17 cellular contexts compared by ENCODE assay signal in the genomic region with DNA sequence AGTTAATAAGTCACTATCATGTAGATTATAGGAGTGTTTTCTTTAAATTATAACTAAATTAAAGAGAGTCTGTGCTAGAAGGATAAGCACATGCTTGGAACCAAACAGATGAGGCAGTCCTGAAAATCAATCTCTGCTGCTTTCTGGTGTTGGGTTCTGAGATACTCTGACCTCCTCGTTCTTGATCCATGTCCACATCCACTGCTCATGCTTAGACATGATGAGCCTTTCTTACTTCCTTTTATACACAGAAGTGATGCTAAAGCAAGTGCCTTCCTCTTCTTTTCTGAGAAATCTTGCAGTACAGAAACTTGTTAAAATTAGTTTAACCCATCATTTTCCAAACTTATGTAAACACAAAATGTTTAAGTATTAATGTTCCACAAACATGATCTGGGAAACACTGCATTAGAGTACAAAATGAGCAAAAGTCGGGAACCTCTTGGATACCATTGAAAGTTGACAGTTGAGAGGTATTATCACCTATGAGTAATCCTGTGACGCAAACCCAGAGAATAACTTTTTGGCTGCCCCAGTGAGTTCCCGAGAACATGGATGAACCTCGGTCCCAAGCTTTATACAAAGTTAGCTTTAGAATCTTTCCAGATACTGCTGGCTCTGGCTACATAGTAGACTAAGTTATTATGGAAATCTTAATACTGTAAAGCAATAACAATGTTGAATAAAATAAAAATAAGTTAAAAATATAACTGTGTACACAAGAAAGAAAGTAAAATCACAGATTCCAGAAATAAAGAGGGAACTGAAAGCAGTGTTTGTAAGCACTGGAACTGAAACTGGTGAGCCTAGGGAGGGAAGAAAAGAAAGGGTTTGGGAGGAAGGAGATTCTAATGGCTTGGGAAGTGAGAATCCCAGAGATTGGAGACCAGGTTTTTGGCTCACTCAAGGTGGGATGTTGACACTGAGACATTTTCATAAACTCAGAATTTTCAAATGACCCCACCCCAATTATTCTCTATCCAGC.
DNase-seq lines count a peak whose midpoint lies in the region; ATAC-seq and TF ChIP-seq lines count a peak whose summit lies in the region.
"Had no signal": no experiment of that assay in that cellular context is flagged by ENCODE, and none has a peak within 500 bp of the region (broad histone marks: within the 10 kb centered on the region; RNA-seq: fewer than 3 reads in every experiment).

No MANE protein-coding gene starts in this region.

- ATAC-seq in sciatic nerve (peak; percentile 39), HG03342 (IDR thresholded peaks at IDR 0.05; ENCODE audit: unreplicated experiment) (no peak)
- ATAC-seq: GM23338 had no signal

- TF ChIP-seq CTCF in choroid plexus epithelial cell (conservative IDR thresholded peaks at IDR 0.05; ENCODE audit: low read depth, low read length) = no peak

- intact Hi-C loops in sciatic nerve (cut with DNase I) = no loop called here

- peak; percentile 43 for DNase-seq in SIG-M5 treated with dmso at 0.1 percent for 504 hours (lab: John Stamatoyannopoulos, UW; ENCODE audit: unreplicated experiment)
- no peak for DNase-seq in SIG-M5 (lab: John Stamatoyannopoulos, UW)
- peak; percentile 20 for DNase-seq in NCI-H226
- DNase-seq in choroid plexus epithelial cell (ENCODE audit: low read depth) = peak; percentile 68
- DNase-seq in sciatic nerve (ENCODE audit: low spot score) = no peak
- no peak for DNase-seq in iPS-NIHi11 (ENCODE audit: low spot score)
- DNase-seq in NCI-H345 (lab: John Stamatoyannopoulos, UW) = no peak
- DNase-seq: activated CD4-positive, alpha-beta memory T cell treated with anti-CD3 and anti-CD28 coated beads, Interleukin-2, amount 10 ng/mL, durations not matched to agents 7 days and 5 days; activated gamma-delta T cell; islet precursor cell; naive B cell; NCI-H1417 treated with DMSO at 0.1 percent for 48 hours; stimulated activated CD4-positive, alpha-beta T cell treated with anti-CD3 and anti-CD28 coated beads, Interleukin-2, amount 100 ng/mL, for 48 hours; T-helper 9 cell had no signal

- H3K4me3 ChIP-seq in choroid plexus epithelial cell (ENCODE audit: low read depth, low read length) = no peak overlapping the region
- H3K4me3 ChIP-seq: cardiac muscle cell, GM23338 had no signal

Comparison
In these comparisons a context has a peak if more than half of its experiments do, and no peak if none do; other contexts are left out.
1. DNase-seq: peak in SIG-M5 treated with dmso at 0.1 percent for 504 hours (single experiment), NCI-H226 (single experiment) and choroid plexus epithelial cell (single experiment); none in SIG-M5 (single experiment), sciatic nerve (single experiment), iPS-NIHi11 (single experiment) and NCI-H345 (single experiment).